25 cellular contexts compared by ENCODE assay signal in the genomic region with DNA sequence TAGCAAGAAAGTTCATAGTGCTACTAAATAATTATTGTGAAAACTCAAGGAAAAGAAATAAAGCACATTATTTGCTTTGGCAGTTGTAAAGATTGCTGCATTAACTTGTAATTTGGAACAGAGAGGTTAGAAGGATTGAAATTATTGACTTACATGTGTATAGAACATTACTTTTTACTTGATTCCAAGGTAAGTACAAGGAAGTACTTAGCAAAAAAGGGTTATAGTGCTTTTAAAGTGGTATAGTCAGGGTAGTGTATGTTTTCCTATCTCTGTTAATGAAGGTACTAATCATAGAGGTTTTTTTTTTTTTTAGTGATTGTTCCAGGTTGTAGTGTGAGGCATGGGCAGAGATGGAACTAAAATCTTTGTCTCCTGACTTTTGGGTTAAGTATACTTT.
"Had no signal": no experiment of that assay in that cellular context is flagged by ENCODE, and none has a peak within 500 bp of the region (broad histone marks: within the 10 kb centered on the region; RNA-seq: fewer than 3 reads in every experiment).

No MANE protein-coding gene starts in this region.

- ATAC-seq: natural killer cell treated with Interleukin-12 subunit alpha and Interleukin-12 subunit beta and Interleukin-15 and Interleukin-18, amount 100 ng/mL, for 72 hours; psoas muscle; right cardiac atrium; right lobe of liver; stimulated activated effector memory CD8-positive, alpha-beta T cell treated with anti-CD3 and anti-CD28 coated beads, Interleukin-12 subunit alpha, Interleukin-12 subunit beta, amount 100 ng/mL, for 72 hours; stimulated activated naive B cell treated with anti-CD40 and anti-IgM and Interleukin-4, amounts not matched to agents 10 μg/mL and 1 μg/mL and 100 μg/mL, for 72 hours had no signal

- DNase-seq: nephron progenitor cell; nucleus accumbens; posterior cingulate gyrus; psoas muscle; right cardiac atrium; right lobe of liver; sigmoid colon; small intestine; stimulated activated CD4-positive, alpha-beta T cell treated with anti-CD3 and anti-CD28 coated beads, Interleukin-15, amount 100 ng/mL, for 24 hours; stimulated activated CD4-positive, alpha-beta T cell treated with anti-CD3 and anti-CD28 coated beads, Interleukin-2, amount 100 ng/mL, for 24 hours; stimulated activated CD4-positive, alpha-beta T cell treated with anti-CD3 and anti-CD28 coated beads, Interleukin-2, amount 100 ng/mL, for 48 hours; stimulated activated CD4-positive, alpha-beta T cell treated with anti-CD3 and anti-CD28 coated beads, Interleukin-4, amount 100 ng/mL, for 24 hours; stimulated activated naive B cell treated with anti-CD40 and anti-IgM and Interleukin-4, amounts not matched to agents 10 μg/mL and 1 μg/mL and 100 μg/mL, for 72 hours; stimulated activated naive CD4-positive, alpha-beta T cell treated with Interleukin-2 at 50 U/mL for 16 hours; stomach; thyroid gland; trophoblast cell; upper lobe of left lung had no signal

- H3K27ac ChIP-seq: neutrophil, parathyroid adenoma, psoas muscle, right lobe of liver, sigmoid colon, thoracic aorta, thyroid gland, tibial nerve, upper lobe of left lung, vagina had no signal

- H3K4me3 ChIP-seq: psoas muscle, right lobe of liver, sigmoid colon, stomach, thoracic aorta, thyroid gland, tibial nerve, upper lobe of left lung, vagina had no signal

- H3K27me3 ChIP-seq: neutrophil, right lobe of liver, sigmoid colon, stomach, thyroid gland, tibial nerve, upper lobe of left lung, vagina had no signal

- H3K9me3 ChIP-seq: neutrophil, psoas muscle, right lobe of liver, sigmoid colon, stomach, thoracic aorta, thyroid gland, upper lobe of left lung, vagina had no signal

- H3K36me3 ChIP-seq: neutrophil, right lobe of liver, sigmoid colon, stomach, thoracic aorta, thyroid gland, tibial nerve, upper lobe of left lung, vagina had no signal
